13 cellular contexts compared by ENCODE assay signal in genomic region chr10:71433983-71434744, GRCh38. TPM values are rescaled to one million over a fixed set of nuclear protein-coding genes. Genes with fewer than 3 reads are reported as not detected.
DNase-seq lines count a peak whose midpoint lies in the region; ATAC-seq lines count a peak whose summit lies in the region.
"Had no signal": no experiment of that assay in that cellular context is flagged by ENCODE, and none has a peak within 500 bp of the region (broad histone marks: within the 10 kb centered on the region; RNA-seq: fewer than 3 reads in every experiment).

No MANE protein-coding gene starts in this region.

- ATAC-seq in activated T-cell treated with anti-CD3 and anti-CD28 coated beads, Interleukin-2, amount 50 U/mL, for 72 hours (replicated peaks in 1 of 2) = peak; percentile 25 to 55
- ATAC-seq in left colon = peak; percentile 34
- peak; percentile 68 for ATAC-seq in stimulated activated naive CD8-positive, alpha-beta T cell treated with anti-CD3 and anti-CD28 coated beads, Interleukin-15, amount 100 ng/mL, for 72 hours
- ATAC-seq: GM12878 had no signal

- H3K36me3 Mint-ChIP-seq in activated T-cell treated with anti-CD3 and anti-CD28 coated beads, Interleukin-2, amount 50 U/mL, for 72 hours (ENCODE audit: insufficient read depth in 2 of 2) = no peaks in the 10 kb centered on the region
- no peaks in the 10 kb centered on the region for H3K36me3 Mint-ChIP-seq in activated naive CD8-positive, alpha-beta T cell treated with anti-CD3 and anti-CD28 coated beads for 36 hours

- no peak overlapping the region for H3K4me3 Mint-ChIP-seq in activated T-cell treated with anti-CD3 and anti-CD28 coated beads, Interleukin-2, amount 50 U/mL, for 72 hours
- no peak overlapping the region for H3K4me3 Mint-ChIP-seq in activated naive CD8-positive, alpha-beta T cell treated with anti-CD3 and anti-CD28 coated beads for 36 hours
- no peak overlapping the region for H3K4me3 Mint-ChIP-seq in stimulated activated naive CD8-positive, alpha-beta T cell treated with anti-CD3 and anti-CD28 coated beads, Interleukin-15, amount 100 ng/mL, for 72 hours

- no peaks in the 10 kb centered on the region for H3K9me3 Mint-ChIP-seq in activated T-cell treated with anti-CD3 and anti-CD28 coated beads, Interleukin-2, amount 50 U/mL, for 72 hours
- H3K9me3 Mint-ChIP-seq in activated naive CD8-positive, alpha-beta T cell treated with anti-CD3 and anti-CD28 coated beads for 36 hours = no peaks in the 10 kb centered on the region
- no peaks in the 10 kb centered on the region for H3K9me3 Mint-ChIP-seq in stimulated activated naive CD8-positive, alpha-beta T cell treated with anti-CD3 and anti-CD28 coated beads, Interleukin-15, amount 100 ng/mL, for 72 hours

- H3K27ac Mint-ChIP-seq in activated T-cell treated with anti-CD3 and anti-CD28 coated beads, Interleukin-2, amount 50 U/mL, for 72 hours = no peak overlapping the region
- H3K27ac Mint-ChIP-seq in activated naive CD8-positive, alpha-beta T cell treated with anti-CD3 and anti-CD28 coated beads for 36 hours = no peak overlapping the region
- H3K27ac Mint-ChIP-seq in stimulated activated naive CD8-positive, alpha-beta T cell treated with anti-CD3 and anti-CD28 coated beads, Interleukin-15, amount 100 ng/mL, for 72 hours = peak overlapping the region in 1 of 2 donors; percentile 82

- H3K4me1 Mint-ChIP-seq in activated T-cell treated with anti-CD3 and anti-CD28 coated beads, Interleukin-2, amount 50 U/mL, for 72 hours (ENCODE audit: low read depth) = no peaks in the 10 kb centered on the region
- H3K4me1 Mint-ChIP-seq in activated naive CD8-positive, alpha-beta T cell treated with anti-CD3 and anti-CD28 coated beads for 36 hours = peaks cover 2% of the 10 kb centered on the region
- peaks cover 6% of the 10 kb centered on the region for H3K4me1 Mint-ChIP-seq in stimulated activated naive CD8-positive, alpha-beta T cell treated with anti-CD3 and anti-CD28 coated beads, Interleukin-15, amount 100 ng/mL, for 72 hours

- peaks cover 8% of the 10 kb centered on the region for H3K27me3 Mint-ChIP-seq in activated T-cell treated with anti-CD3 and anti-CD28 coated beads, Interleukin-2, amount 50 U/mL, for 72 hours (ENCODE audit: low read depth)
- no peaks in the 10 kb centered on the region for H3K27me3 Mint-ChIP-seq in activated naive CD8-positive, alpha-beta T cell treated with anti-CD3 and anti-CD28 coated beads for 36 hours
- no peaks in the 10 kb centered on the region for H3K27me3 Mint-ChIP-seq in stimulated activated naive CD8-positive, alpha-beta T cell treated with anti-CD3 and anti-CD28 coated beads, Interleukin-15, amount 100 ng/mL, for 72 hours

- peak in 1 of 2 donors; percentile 9 for DNase-seq in activated T-cell treated with anti-CD3 and anti-CD28 coated beads, Interleukin-2, amount 50 U/mL, for 72 hours
- no peak for DNase-seq in activated T-cell treated with anti-CD3 and anti-CD28 coated beads, Interleukin-2, amount 50 U/mL, for 1 hour
- peak; percentile 13 for DNase-seq in activated naive CD8-positive, alpha-beta T cell treated with anti-CD3 and anti-CD28 coated beads for 36 hours
- DNase-seq in left colon (no peak), NCI-H1436 treated with DMSO at 0.1 percent for 48 hours (lab: John Stamatoyannopoulos, UW) (no peak), NOMO-1 (lab: John Stamatoyannopoulos, UW; ENCODE audit: unreplicated experiment in 2 of 2) (no peak), COLO829 (ENCODE audit: low spot score) (no peak)
- DNase-seq in stimulated activated naive CD8-positive, alpha-beta T cell treated with anti-CD3 and anti-CD28 coated beads, Interleukin-15, amount 100 ng/mL, for 72 hours = no peak
- DNase-seq: mesenchymal stem cell; MG63; sigmoid colon; stimulated activated CD4-positive, alpha-beta T cell treated with anti-CD3 and anti-CD28 coated beads, Interleukin-4, amount 100 ng/mL, for 1 hour had no signal

- intact Hi-C loops in left colon (cut with DNase I, micrococcal nuclease) = no loop called here

RNA-seq across cellular contexts. Expression of gene CDH23, which starts 37.4 kb away (rescaled TPM):
- total RNA-seq in activated T-cell treated with anti-CD3 and anti-CD28 coated beads, Interleukin-2, amount 50 U/mL, for 72 hours = 1 to 10 TPM; 1.1 to 2.8 TPM
- 1 to 10 TPM; 1.4 TPM for total RNA-seq in activated naive CD8-positive, alpha-beta T cell treated with anti-CD3 and anti-CD28 coated beads for 36 hours
- total RNA-seq in left colon = 1 to 10 TPM; 2.2 to 2.5 TPM
